In the genomic region with DNA sequence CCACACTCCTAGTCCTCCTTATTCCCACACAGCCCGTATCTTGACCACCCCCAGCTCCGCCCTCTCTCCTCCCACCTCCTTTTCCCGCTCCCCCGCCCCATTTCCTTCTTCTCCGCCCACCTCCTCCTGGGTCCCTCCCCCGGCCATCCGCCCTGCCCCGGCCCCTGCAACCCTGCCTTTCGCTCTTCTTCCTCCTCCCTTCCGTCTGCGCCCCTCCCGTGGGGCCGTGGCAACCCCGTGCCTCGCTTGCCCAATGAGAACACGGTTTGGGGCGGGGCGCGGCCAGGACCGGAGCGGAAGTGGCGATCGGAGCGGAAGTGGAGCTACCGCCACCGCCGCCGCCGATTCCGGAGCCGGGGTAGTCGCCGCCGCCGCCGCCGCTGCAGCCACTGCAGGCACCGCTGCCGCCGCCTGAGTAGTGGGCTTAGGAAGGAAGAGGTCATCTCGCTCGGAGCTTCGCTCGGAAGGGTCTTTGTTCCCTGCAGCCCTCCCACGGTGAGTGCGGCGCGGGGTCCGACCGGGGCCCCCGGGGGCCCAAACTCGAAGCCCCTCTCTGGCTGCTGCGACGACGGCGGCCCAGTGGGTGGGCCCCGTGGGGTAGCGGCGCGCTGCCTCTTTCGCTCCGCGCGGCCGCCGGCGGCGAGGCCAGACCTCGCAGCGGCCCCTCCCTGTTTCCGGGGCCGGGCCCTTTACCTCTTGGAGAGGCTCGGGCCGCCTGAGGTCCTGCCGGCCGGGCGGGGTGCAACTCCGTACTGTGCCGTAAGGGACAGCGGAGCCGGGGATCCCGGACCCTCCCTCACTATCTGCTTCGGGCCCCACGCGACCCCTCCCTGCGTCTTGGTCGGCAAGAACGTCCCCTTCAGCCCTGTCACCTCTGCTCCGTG, we compare ENCODE assay signal across 1 cellular context.
A peak's percentile ranks its signal among the peaks of the same experiment; 100 is the strongest.
TF ChIP-seq lines count a peak whose summit lies in the region.

A gene (plus strand): TSS at position 314 of the 884 bp plus-strand sequence. CDS start 15,829 bp downstream, outside the sequence.

TF ChIP-seq in WTC11, 78 proteins besides CTCF, POLR2A, EP300 and RAD21 (continued from another document and continues in another):
- TF ChIP-seq, protein P1, sequence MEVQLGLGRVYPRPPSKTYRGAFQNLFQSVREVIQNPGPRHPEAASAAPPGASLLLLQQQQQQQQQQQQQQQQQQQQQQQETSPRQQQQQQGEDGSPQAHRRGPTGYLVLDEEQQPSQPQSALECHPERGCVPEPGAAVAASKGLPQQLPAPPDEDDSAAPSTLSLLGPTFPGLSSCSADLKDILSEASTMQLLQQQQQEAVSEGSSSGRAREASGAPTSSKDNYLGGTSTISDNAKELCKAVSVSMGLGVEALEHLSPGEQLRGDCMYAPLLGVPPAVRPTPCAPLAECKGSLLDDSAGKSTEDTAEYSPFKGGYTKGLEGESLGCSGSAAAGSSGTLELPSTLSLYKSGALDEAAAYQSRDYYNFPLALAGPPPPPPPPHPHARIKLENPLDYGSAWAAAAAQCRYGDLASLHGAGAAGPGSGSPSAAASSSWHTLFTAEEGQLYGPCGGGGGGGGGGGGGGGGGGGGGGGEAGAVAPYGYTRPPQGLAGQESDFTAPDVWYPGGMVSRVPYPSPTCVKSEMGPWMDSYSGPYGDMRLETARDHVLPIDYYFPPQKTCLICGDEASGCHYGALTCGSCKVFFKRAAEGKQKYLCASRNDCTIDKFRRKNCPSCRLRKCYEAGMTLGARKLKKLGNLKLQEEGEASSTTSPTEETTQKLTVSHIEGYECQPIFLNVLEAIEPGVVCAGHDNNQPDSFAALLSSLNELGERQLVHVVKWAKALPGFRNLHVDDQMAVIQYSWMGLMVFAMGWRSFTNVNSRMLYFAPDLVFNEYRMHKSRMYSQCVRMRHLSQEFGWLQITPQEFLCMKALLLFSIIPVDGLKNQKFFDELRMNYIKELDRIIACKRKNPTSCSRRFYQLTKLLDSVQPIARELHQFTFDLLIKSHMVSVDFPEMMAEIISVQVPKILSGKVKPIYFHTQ (CRISPR knock-in tag; IDR thresholded peaks at IDR 0.05), result no peak
- TF ChIP-seq, protein P2, sequence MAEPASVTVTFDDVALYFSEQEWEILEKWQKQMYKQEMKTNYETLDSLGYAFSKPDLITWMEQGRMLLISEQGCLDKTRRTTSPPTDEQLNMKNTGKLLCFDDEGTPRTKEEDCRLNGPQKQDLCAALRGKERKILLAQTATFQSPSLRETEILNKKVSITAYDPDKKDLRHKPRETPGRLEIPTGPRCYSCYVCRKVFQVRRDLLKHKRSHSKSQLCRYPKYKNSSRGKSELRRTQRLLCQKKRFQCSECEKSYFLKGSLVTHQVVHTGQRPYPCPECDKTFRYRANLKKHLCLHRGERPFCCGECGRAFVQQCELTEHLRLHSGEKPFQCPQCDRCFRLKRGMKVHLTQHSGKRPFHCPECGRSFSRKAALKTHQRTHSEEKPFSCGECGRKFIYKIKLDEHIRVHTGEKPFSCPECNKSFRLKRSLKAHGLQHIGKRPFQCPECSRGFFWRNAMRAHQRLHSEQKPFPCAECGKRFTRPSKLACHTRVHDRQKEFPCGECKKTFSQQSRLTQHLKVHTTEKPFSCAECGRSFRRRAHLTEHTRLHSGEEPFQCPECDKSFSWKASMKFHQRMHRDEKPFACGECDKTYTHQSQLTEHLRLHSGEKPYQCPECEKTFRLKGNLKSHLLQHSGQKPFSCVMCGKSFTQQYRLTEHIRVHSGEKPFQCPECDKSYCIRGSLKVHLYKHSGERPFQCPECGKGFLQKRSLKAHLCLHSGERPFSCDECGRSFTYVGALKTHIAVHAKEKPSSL (CRISPR knock-in tag; conservative IDR thresholded peaks at IDR 0.05), result no peak
- TF ChIP-seq ZNF138 (CRISPR knock-in tag; conservative IDR thresholded peaks at IDR 0.05) (no peak), TCF7 (CRISPR knock-in tag; IDR thresholded peaks at IDR 0.05; ENCODE audit: low read depth) (no peak), NR3C1 (CRISPR knock-in tag; conservative IDR thresholded peaks at IDR 0.05; ENCODE audit: low read depth) (no peak), ZNF423 (CRISPR knock-in tag; IDR thresholded peaks at IDR 0.05) (no peak), CREM (CRISPR knock-in tag; IDR thresholded peaks at IDR 0.05) (no peak), ZNF671 (CRISPR knock-in tag; IDR thresholded peaks at IDR 0.05) (no peak), NFATC4 (CRISPR knock-in tag; IDR thresholded peaks at IDR 0.05) (no peak), ESRRA (CRISPR knock-in tag; IDR thresholded peaks at IDR 0.05; ENCODE audit: borderline replicate concordance) (no peak)
- TF ChIP-seq, protein P3, sequence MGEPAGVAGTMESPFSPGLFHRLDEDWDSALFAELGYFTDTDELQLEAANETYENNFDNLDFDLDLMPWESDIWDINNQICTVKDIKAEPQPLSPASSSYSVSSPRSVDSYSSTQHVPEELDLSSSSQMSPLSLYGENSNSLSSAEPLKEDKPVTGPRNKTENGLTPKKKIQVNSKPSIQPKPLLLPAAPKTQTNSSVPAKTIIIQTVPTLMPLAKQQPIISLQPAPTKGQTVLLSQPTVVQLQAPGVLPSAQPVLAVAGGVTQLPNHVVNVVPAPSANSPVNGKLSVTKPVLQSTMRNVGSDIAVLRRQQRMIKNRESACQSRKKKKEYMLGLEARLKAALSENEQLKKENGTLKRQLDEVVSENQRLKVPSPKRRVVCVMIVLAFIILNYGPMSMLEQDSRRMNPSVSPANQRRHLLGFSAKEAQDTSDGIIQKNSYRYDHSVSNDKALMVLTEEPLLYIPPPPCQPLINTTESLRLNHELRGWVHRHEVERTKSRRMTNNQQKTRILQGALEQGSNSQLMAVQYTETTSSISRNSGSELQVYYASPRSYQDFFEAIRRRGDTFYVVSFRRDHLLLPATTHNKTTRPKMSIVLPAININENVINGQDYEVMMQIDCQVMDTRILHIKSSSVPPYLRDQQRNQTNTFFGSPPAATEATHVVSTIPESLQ (CRISPR knock-in tag; IDR thresholded peaks at IDR 0.05), result no peak
- TF ChIP-seq, protein P4, sequence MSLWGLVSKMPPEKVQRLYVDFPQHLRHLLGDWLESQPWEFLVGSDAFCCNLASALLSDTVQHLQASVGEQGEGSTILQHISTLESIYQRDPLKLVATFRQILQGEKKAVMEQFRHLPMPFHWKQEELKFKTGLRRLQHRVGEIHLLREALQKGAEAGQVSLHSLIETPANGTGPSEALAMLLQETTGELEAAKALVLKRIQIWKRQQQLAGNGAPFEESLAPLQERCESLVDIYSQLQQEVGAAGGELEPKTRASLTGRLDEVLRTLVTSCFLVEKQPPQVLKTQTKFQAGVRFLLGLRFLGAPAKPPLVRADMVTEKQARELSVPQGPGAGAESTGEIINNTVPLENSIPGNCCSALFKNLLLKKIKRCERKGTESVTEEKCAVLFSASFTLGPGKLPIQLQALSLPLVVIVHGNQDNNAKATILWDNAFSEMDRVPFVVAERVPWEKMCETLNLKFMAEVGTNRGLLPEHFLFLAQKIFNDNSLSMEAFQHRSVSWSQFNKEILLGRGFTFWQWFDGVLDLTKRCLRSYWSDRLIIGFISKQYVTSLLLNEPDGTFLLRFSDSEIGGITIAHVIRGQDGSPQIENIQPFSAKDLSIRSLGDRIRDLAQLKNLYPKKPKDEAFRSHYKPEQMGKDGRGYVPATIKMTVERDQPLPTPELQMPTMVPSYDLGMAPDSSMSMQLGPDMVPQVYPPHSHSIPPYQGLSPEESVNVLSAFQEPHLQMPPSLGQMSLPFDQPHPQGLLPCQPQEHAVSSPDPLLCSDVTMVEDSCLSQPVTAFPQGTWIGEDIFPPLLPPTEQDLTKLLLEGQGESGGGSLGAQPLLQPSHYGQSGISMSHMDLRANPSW (CRISPR knock-in tag; conservative IDR thresholded peaks at IDR 0.05; ENCODE audit: low read depth), result 0 out of 2 replicates have a peak, but pooled peaks have one; percentile 47
- TF ChIP-seq, protein P5, sequence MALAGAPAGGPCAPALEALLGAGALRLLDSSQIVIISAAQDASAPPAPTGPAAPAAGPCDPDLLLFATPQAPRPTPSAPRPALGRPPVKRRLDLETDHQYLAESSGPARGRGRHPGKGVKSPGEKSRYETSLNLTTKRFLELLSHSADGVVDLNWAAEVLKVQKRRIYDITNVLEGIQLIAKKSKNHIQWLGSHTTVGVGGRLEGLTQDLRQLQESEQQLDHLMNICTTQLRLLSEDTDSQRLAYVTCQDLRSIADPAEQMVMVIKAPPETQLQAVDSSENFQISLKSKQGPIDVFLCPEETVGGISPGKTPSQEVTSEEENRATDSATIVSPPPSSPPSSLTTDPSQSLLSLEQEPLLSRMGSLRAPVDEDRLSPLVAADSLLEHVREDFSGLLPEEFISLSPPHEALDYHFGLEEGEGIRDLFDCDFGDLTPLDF (CRISPR knock-in tag; IDR thresholded peaks at IDR 0.05), result no peak
- TF ChIP-seq, protein P6, sequence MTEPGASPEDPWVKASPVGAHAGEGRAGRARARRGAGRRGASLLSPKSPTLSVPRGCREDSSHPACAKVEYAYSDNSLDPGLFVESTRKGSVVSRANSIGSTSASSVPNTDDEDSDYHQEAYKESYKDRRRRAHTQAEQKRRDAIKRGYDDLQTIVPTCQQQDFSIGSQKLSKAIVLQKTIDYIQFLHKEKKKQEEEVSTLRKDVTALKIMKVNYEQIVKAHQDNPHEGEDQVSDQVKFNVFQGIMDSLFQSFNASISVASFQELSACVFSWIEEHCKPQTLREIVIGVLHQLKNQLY (CRISPR knock-in tag; IDR thresholded peaks at IDR 0.05), result no peak
- TF ChIP-seq, protein P7, sequence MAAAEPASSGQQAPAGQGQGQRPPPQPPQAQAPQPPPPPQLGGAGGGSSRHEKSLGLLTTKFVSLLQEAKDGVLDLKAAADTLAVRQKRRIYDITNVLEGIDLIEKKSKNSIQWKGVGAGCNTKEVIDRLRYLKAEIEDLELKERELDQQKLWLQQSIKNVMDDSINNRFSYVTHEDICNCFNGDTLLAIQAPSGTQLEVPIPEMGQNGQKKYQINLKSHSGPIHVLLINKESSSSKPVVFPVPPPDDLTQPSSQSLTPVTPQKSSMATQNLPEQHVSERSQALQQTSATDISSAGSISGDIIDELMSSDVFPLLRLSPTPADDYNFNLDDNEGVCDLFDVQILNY (CRISPR knock-in tag; IDR thresholded peaks at IDR 0.05), result 0 out of 2 replicates have a peak, but pooled peaks have one; percentile 44
- TF ChIP-seq, protein P8, sequence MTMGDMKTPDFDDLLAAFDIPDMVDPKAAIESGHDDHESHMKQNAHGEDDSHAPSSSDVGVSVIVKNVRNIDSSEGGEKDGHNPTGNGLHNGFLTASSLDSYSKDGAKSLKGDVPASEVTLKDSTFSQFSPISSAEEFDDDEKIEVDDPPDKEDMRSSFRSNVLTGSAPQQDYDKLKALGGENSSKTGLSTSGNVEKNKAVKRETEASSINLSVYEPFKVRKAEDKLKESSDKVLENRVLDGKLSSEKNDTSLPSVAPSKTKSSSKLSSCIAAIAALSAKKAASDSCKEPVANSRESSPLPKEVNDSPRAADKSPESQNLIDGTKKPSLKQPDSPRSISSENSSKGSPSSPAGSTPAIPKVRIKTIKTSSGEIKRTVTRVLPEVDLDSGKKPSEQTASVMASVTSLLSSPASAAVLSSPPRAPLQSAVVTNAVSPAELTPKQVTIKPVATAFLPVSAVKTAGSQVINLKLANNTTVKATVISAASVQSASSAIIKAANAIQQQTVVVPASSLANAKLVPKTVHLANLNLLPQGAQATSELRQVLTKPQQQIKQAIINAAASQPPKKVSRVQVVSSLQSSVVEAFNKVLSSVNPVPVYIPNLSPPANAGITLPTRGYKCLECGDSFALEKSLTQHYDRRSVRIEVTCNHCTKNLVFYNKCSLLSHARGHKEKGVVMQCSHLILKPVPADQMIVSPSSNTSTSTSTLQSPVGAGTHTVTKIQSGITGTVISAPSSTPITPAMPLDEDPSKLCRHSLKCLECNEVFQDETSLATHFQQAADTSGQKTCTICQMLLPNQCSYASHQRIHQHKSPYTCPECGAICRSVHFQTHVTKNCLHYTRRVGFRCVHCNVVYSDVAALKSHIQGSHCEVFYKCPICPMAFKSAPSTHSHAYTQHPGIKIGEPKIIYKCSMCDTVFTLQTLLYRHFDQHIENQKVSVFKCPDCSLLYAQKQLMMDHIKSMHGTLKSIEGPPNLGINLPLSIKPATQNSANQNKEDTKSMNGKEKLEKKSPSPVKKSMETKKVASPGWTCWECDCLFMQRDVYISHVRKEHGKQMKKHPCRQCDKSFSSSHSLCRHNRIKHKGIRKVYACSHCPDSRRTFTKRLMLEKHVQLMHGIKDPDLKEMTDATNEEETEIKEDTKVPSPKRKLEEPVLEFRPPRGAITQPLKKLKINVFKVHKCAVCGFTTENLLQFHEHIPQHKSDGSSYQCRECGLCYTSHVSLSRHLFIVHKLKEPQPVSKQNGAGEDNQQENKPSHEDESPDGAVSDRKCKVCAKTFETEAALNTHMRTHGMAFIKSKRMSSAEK (CRISPR knock-in tag; IDR thresholded peaks at IDR 0.05; ENCODE audit: borderline replicate concordance), result no peak
- TF ChIP-seq, protein P9, sequence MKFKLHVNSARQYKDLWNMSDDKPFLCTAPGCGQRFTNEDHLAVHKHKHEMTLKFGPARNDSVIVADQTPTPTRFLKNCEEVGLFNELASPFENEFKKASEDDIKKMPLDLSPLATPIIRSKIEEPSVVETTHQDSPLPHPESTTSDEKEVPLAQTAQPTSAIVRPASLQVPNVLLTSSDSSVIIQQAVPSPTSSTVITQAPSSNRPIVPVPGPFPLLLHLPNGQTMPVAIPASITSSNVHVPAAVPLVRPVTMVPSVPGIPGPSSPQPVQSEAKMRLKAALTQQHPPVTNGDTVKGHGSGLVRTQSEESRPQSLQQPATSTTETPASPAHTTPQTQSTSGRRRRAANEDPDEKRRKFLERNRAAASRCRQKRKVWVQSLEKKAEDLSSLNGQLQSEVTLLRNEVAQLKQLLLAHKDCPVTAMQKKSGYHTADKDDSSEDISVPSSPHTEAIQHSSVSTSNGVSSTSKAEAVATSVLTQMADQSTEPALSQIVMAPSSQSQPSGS (CRISPR knock-in tag; IDR thresholded peaks at IDR 0.05; ENCODE audit: borderline replicate concordance, low read depth), result no peak
- TF ChIP-seq, protein P10, sequence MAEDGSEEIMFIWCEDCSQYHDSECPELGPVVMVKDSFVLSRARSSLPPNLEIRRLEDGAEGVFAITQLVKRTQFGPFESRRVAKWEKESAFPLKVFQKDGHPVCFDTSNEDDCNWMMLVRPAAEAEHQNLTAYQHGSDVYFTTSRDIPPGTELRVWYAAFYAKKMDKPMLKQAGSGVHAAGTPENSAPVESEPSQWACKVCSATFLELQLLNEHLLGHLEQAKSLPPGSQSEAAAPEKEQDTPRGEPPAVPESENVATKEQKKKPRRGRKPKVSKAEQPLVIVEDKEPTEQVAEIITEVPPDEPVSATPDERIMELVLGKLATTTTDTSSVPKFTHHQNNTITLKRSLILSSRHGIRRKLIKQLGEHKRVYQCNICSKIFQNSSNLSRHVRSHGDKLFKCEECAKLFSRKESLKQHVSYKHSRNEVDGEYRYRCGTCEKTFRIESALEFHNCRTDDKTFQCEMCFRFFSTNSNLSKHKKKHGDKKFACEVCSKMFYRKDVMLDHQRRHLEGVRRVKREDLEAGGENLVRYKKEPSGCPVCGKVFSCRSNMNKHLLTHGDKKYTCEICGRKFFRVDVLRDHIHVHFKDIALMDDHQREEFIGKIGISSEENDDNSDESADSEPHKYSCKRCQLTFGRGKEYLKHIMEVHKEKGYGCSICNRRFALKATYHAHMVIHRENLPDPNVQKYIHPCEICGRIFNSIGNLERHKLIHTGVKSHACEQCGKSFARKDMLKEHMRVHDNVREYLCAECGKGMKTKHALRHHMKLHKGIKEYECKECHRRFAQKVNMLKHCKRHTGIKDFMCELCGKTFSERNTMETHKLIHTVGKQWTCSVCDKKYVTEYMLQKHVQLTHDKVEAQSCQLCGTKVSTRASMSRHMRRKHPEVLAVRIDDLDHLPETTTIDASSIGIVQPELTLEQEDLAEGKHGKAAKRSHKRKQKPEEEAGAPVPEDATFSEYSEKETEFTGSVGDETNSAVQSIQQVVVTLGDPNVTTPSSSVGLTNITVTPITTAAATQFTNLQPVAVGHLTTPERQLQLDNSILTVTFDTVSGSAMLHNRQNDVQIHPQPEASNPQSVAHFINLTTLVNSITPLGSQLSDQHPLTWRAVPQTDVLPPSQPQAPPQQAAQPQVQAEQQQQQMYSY (CRISPR knock-in tag; IDR thresholded peaks at IDR 0.05), result no peak
- TF ChIP-seq, protein P11, sequence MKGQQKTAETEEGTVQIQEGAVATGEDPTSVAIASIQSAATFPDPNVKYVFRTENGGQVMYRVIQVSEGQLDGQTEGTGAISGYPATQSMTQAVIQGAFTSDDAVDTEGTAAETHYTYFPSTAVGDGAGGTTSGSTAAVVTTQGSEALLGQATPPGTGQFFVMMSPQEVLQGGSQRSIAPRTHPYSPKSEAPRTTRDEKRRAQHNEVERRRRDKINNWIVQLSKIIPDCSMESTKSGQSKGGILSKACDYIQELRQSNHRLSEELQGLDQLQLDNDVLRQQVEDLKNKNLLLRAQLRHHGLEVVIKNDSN (CRISPR knock-in tag; IDR thresholded peaks at IDR 0.05), result peak; percentile 87
